ENCODE assay signal across 25 cellular contexts in genomic region chr4:148618856-148619255, GRCh38.
"Had no signal": no experiment of that assay in that cellular context is flagged by ENCODE, and none has a peak within 500 bp of the region (broad histone marks: within the 10 kb centered on the region; RNA-seq: fewer than 3 reads in every experiment).

No MANE protein-coding gene starts in this region.

- ATAC-seq: activated CD8-positive, alpha-beta memory T cell treated with anti-CD3 and anti-CD28 coated beads, Interleukin-2, amount 10 ng/mL, durations not matched to agents 7 days and 5 days; activated naive CD4-positive, alpha-beta T cell treated with anti-CD3 and anti-CD28 coated beads, Interleukin-2, amount 50 U/mL, for 72 hours; activated naive CD8-positive, alpha-beta T cell treated with anti-CD3 and anti-CD28 coated beads, Interleukin-2, amount 50 U/mL, for 24 hours; SK-N-SH treated with all-trans-retinoic acid at 6 μM for 48 hours had no signal

- H3K36me3 Mint-ChIP-seq: activated CD8-positive, alpha-beta memory T cell treated with anti-CD3 and anti-CD28 coated beads, Interleukin-2, amount 10 ng/mL, durations not matched to agents 7 days and 5 days had no signal

- H3K27me3 Mint-ChIP-seq: activated B cell treated with CpG ODN at 0.5 μM for 24 hours; activated CD4-positive, alpha-beta T cell treated with anti-CD3 and anti-CD28 coated beads, Interleukin-2, amount 10 ng/mL, durations not matched to agents 24 days and 14 days; activated CD8-positive, alpha-beta memory T cell treated with anti-CD3 and anti-CD28 coated beads, Interleukin-2, amount 10 ng/mL, durations not matched to agents 7 days and 5 days; activated naive CD8-positive, alpha-beta T cell treated with anti-CD3 and anti-CD28 coated beads, Interleukin-2, amount 50 U/mL, for 24 hours; activated T-cell treated with anti-CD3 and anti-CD28 coated beads, Interleukin-2, amount 50 U/mL, for 24 hours had no signal

- H3K27me3 ChIP-seq: breast epithelium, SJSA1 had no signal

- H3K4me1 Mint-ChIP-seq: activated B cell treated with CpG ODN at 0.5 μM for 24 hours; activated CD4-positive, alpha-beta T cell treated with anti-CD3 and anti-CD28 coated beads, Interleukin-2, amount 10 ng/mL, durations not matched to agents 24 days and 14 days; activated CD8-positive, alpha-beta memory T cell treated with anti-CD3 and anti-CD28 coated beads, Interleukin-2, amount 10 ng/mL, durations not matched to agents 7 days and 5 days; activated naive CD8-positive, alpha-beta T cell treated with anti-CD3 and anti-CD28 coated beads, Interleukin-2, amount 50 U/mL, for 24 hours had no signal

- H3K36me3 ChIP-seq: breast epithelium, SJSA1 had no signal

- FAIRE-seq: RCC 7860 had no signal

- H3K4me1 ChIP-seq: breast epithelium, SJSA1 had no signal

- H3K9me3 ChIP-seq: SJSA1 had no signal

- H3K4me3 ChIP-seq: breast epithelium, SJSA1 had no signal

- H3K27ac Mint-ChIP-seq: activated B cell treated with CpG ODN at 0.5 μM for 24 hours; activated CD4-positive, alpha-beta T cell treated with anti-CD3 and anti-CD28 coated beads, Interleukin-2, amount 10 ng/mL, durations not matched to agents 24 days and 14 days; activated CD8-positive, alpha-beta memory T cell treated with anti-CD3 and anti-CD28 coated beads, Interleukin-2, amount 10 ng/mL, durations not matched to agents 7 days and 5 days; activated naive CD4-positive, alpha-beta T cell treated with anti-CD3 and anti-CD28 coated beads, Interleukin-2, amount 50 U/mL, for 72 hours; activated naive CD8-positive, alpha-beta T cell treated with anti-CD3 and anti-CD28 coated beads, Interleukin-2, amount 50 U/mL, for 24 hours; activated T-cell treated with anti-CD3 and anti-CD28 coated beads, Interleukin-2, amount 50 U/mL, for 24 hours; activated T-helper 1 cell treated with anti-CD3 and anti-CD28 coated beads, Interleukin-12 subunit alpha, Interleukin-12 subunit beta, Interleukin-2, Interleukin-4 antibody, amounts not matched to agents 30 ng/mL and 10 ng/mL and 1 ng/mL, durations not matched to agents 14 hours and 24 hours and 36 hours; T-helper 1 cell treated with Interleukin-12 subunit alpha and Interleukin-12 subunit beta and Interleukin-4 antibody, amounts not matched to agents 30 μg/mL and 1 μg/mL, for 36 hours had no signal

- H3K4me3 Mint-ChIP-seq: activated B cell treated with CpG ODN at 0.5 μM for 24 hours; activated CD4-positive, alpha-beta T cell treated with anti-CD3 and anti-CD28 coated beads, Interleukin-2, amount 10 ng/mL, durations not matched to agents 24 days and 14 days; activated CD8-positive, alpha-beta memory T cell treated with anti-CD3 and anti-CD28 coated beads, Interleukin-2, amount 10 ng/mL, durations not matched to agents 7 days and 5 days; activated naive CD8-positive, alpha-beta T cell treated with anti-CD3 and anti-CD28 coated beads, Interleukin-2, amount 50 U/mL, for 24 hours; activated T-cell treated with anti-CD3 and anti-CD28 coated beads, Interleukin-2, amount 50 U/mL, for 24 hours; activated T-helper 1 cell treated with anti-CD3 and anti-CD28 coated beads, Interleukin-12 subunit alpha, Interleukin-12 subunit beta, Interleukin-2, Interleukin-4 antibody, amounts not matched to agents 30 ng/mL and 10 ng/mL and 1 ng/mL, durations not matched to agents 14 hours and 24 hours and 36 hours; T-helper 1 cell treated with Interleukin-12 subunit alpha and Interleukin-12 subunit beta and Interleukin-4 antibody, amounts not matched to agents 30 μg/mL and 1 μg/mL, for 36 hours had no signal

- DNase-seq: activated B cell treated with CpG ODN at 0.5 μM for 24 hours; activated CD4-positive, alpha-beta T cell treated with anti-CD3 and anti-CD28 coated beads for 1 hour; activated CD4-positive, alpha-beta T cell treated with anti-CD3 and anti-CD28 coated beads, Interleukin-2, amount 10 ng/mL, durations not matched to agents 24 days and 14 days; activated CD4-positive, alpha-beta T cell treated with anti-CD3 and anti-CD28 coated beads, Interleukin-2, amount 50 U/mL, for 48 hours; activated CD8-positive, alpha-beta memory T cell treated with anti-CD3 and anti-CD28 coated beads, Interleukin-2, amount 10 ng/mL, durations not matched to agents 7 days and 5 days; activated effector memory CD4-positive, alpha-beta T cell treated with Interleukin-2 at 50 U/mL for 16 hours; activated naive CD4-positive, alpha-beta T cell treated with Interleukin-2 at 50 U/mL for 16 hours; activated naive CD8-positive, alpha-beta T cell treated with anti-CD3 and anti-CD28 coated beads, Interleukin-2, amount 50 U/mL, for 24 hours; activated T-cell treated with anti-CD3 and anti-CD28 coated beads, Interleukin-2, amount 50 U/mL, for 24 hours; central memory CD4-positive, alpha-beta T cell; NCI-H1417; NCI-H1694; NCI-H2029; NCI-H510A treated with DMSO at 0.1 percent for 48 hours; NCI-H69; SHP77; SW 1271 had no signal

- H3K4me2 ChIP-seq: KMS-11 had no signal

- H3K9me3 Mint-ChIP-seq: activated CD4-positive, alpha-beta T cell treated with anti-CD3 and anti-CD28 coated beads, Interleukin-2, amount 10 ng/mL, durations not matched to agents 24 days and 14 days; activated T-helper 1 cell treated with anti-CD3 and anti-CD28 coated beads, Interleukin-12 subunit alpha, Interleukin-12 subunit beta, Interleukin-2, Interleukin-4 antibody, amounts not matched to agents 30 ng/mL and 10 ng/mL and 1 ng/mL, durations not matched to agents 14 hours and 24 hours and 36 hours had no signal

- H3K9ac ChIP-seq: KMS-11 had no signal

- H3K27ac ChIP-seq: breast epithelium, KMS-11, SJSA1 had no signal
